In genomic region chrX:119410027-119410819, GRCh38 we compare ENCODE assay signal across 9 cellular contexts. TPM values are rescaled to one million over a fixed set of nuclear protein-coding genes. Genes with fewer than 3 reads are reported as not detected.
DNase-seq lines count a peak whose midpoint lies in the region; ATAC-seq and TF ChIP-seq lines count a peak whose summit lies in the region.
"Had no signal": no experiment of that assay in that cellular context is flagged by ENCODE, and none has a peak within 500 bp of the region (broad histone marks: within the 10 kb centered on the region; RNA-seq: fewer than 3 reads in every experiment).

No MANE protein-coding gene starts in this region.

- intact Hi-C loops in lower lobe of right lung (cut with DNase I), result no loop called here

- in situ Hi-C loops in astrocyte of the spinal cord (cut with HindIII; ENCODE audit: low sequenced_read_pairs), result no loop called here

- 0 out of 2 replicates have a peak, but pooled peaks cover 4% of the 10 kb centered on the region for H3K36me3 ChIP-seq in ACC112 (ENCODE audit: insufficient read depth, low read length)
- no peaks in the 10 kb centered on the region for H3K36me3 ChIP-seq in lower lobe of right lung

- peaks cover 27% of the 10 kb centered on the region for H3K4me1 ChIP-seq in ACC112 (ENCODE audit: control insufficient read depth, insufficient read depth, low read length, unreplicated experiment)
- H3K4me1 ChIP-seq in lower lobe of right lung, result no peaks in the 10 kb centered on the region

- H3K4me3 ChIP-seq in ACC112 (ENCODE audit: low read depth, low read length), result no peak overlapping the region
- H3K4me3 ChIP-seq in astrocyte of the spinal cord (ENCODE audit: low read depth, low read length), result no peak overlapping the region
- no peak overlapping the region for H3K4me3 ChIP-seq in lower lobe of right lung

- H3K9me3 ChIP-seq in lower lobe of right lung, result no peaks in the 10 kb centered on the region

- no peak overlapping the region for H2AFZ ChIP-seq in ACC112 (ENCODE audit: low read length, unreplicated experiment)

- H3K27me3 ChIP-seq in ACC112 (ENCODE audit: insufficient read depth, low read length) (no peaks in the 10 kb centered on the region), lower lobe of right lung (ENCODE audit: low read depth) (no peaks in the 10 kb centered on the region)

- ATAC-seq in lower lobe of right lung (peak; percentile 61 to 84), GM18511 (IDR thresholded peaks at IDR 0.05; ENCODE audit: unreplicated experiment) (no peak)

- no peak for TF ChIP-seq CTCF in astrocyte of the spinal cord (IDR thresholded peaks at IDR 0.05; ENCODE audit: low read depth, low read length)
- no peak for TF ChIP-seq CTCF in lower lobe of right lung (IDR thresholded peaks at IDR 0.05)

- peak overlapping the region; percentile 72 for H3K27ac ChIP-seq in ACC112 (ENCODE audit: low read depth, low read length)
- no peak overlapping the region for H3K27ac ChIP-seq in lower lobe of right lung

- DNase-seq in HS-27A (ENCODE audit: low read depth) (peak; percentile 40), astrocyte of the spinal cord (ENCODE audit: low read depth, low spot score) (peak; percentile 91), lower lobe of right lung (peak; percentile 75), NCI-H1436 treated with DMSO at 0.1 percent for 48 hours (lab: John Stamatoyannopoulos, UW) (no peak), activated gamma-delta T cell (lab: John Stamatoyannopoulos, UW) (no peak)
- no peak for DNase-seq in stimulated activated CD4-positive, alpha-beta T cell treated with anti-CD3 and anti-CD28 coated beads, Interleukin-12 subunit alpha, Interleukin-12 subunit beta, amount 100 ng/mL, for 4 hours
- DNase-seq: KBM-7 had no signal

- H3K79me2 ChIP-seq in ACC112 (ENCODE audit: control insufficient read depth, insufficient read depth, low read length, unreplicated experiment), result peaks cover 15% of the 10 kb centered on the region

RNA-seq across cellular contexts. Expression of gene SLC25A43, which starts 11.1 kb away (rescaled TPM):
- 14.9 TPM for total RNA-seq in lower lobe of right lung

RNA-seq across cellular contexts. Expression of gene SLC25A5, which starts 58.0 kb away (rescaled TPM):
- 334 TPM for total RNA-seq in lower lobe of right lung

Comparison
In these comparisons a context has a peak if more than half of its experiments do, and no peak if none do; other contexts are left out.
1. DNase-seq: peak in HS-27A (single experiment), astrocyte of the spinal cord (single experiment) and lower lobe of right lung (single experiment); none in NCI-H1436 treated with DMSO at 0.1 percent for 48 hours (single experiment), stimulated activated CD4-positive, alpha-beta T cell treated with anti-CD3 and anti-CD28 coated beads, Interleukin-12 subunit alpha, Interleukin-12 subunit beta, amount 100 ng/mL, for 4 hours (single experiment) and activated gamma-delta T cell (single experiment).